In the genomic region with DNA sequence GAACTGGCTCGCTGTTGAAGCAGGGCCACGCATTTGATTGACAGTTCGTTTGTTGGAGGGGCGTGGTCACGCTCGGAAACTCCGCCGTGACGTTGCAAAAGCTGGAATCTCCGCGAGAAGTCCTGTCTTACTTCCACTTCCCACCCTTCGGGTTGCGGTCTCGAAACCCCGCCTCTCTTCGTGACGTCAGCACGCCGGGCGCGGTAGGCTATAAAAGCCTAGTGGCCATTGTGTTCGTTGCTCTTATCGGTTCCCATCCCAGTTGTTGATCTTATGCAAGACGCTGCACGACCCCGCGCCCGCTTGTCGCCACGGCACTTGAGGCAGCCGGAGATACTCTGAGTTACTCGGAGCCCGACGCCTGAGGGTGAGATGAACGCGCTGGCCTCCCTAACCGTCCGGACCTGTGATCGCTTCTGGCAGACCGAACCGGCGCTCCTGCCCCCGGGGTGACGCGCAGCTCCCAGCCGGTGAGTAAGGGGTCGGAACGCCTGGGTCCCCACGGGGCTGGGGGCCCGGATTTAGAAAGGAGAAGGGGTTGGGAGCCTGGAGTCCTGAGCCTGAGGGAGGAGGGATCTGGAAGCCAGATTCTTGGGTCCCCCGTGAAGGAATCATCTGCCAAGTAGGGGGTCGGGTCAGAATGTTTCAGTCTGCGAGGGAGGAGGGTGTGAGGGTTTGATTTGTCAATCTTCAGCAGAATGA, we compare ENCODE assay signal across 8 cellular contexts. TPM values are rescaled to one million over a fixed set of nuclear protein-coding genes. Genes with fewer than 3 reads are reported as not detected.
DNase-seq lines count a peak whose midpoint lies in the region; ATAC-seq, FAIRE-seq and TF ChIP-seq lines count a peak whose summit lies in the region.

Gene PPP1R15A, plus strand, starts transcription at position 240 of the 702 bp plus-strand sequence. CDS start 813 bp downstream, outside the sequence.

- peak within 1 kb of the TSS; percentile 100 for H3K27ac ChIP-seq in keratinocyte (ENCODE audit: control insufficient read depth, insufficient read depth, low read length)

- peak within 1 kb of the TSS; percentile 98 for H3K4me3 Mint-ChIP-seq in activated CD4-positive, alpha-beta T cell treated with anti-CD3 and anti-CD28 coated beads for 36 hours
- peak within 1 kb of the TSS; percentile 99 for H3K4me3 Mint-ChIP-seq in chondrocyte (ENCODE audit: unreplicated experiment)

- H3K36me3 Mint-ChIP-seq in activated CD4-positive, alpha-beta T cell treated with anti-CD3 and anti-CD28 coated beads for 36 hours (ENCODE audit: low read depth) = peaks cover 43% of the 10 kb centered on the region
- peaks cover 37% of the 10 kb centered on the region for H3K36me3 Mint-ChIP-seq in chondrocyte (ENCODE audit: low read depth)

- CTCF ChIA-PET in activated CD4-positive, alpha-beta T cell treated with anti-CD3 and anti-CD28 coated beads for 36 hours (lab: Charles Lee) = interaction anchor here (0.9 to 2.4 kb wide), 5 partner anchors 28 to 121 kb away, joined by 3 to 8 read pairs (median 4); partner anchors contain the start of genes NUCB1 and RUVBL2

- peaks cover 32% of the 10 kb centered on the region for H3K79me2 ChIP-seq in keratinocyte (ENCODE audit: control insufficient read depth, insufficient read depth, low read length)

- no peaks in the 10 kb centered on the region for H3K9me3 Mint-ChIP-seq in activated CD4-positive, alpha-beta T cell treated with anti-CD3 and anti-CD28 coated beads for 36 hours (ENCODE audit: low read depth)
- no peaks in the 10 kb centered on the region for H3K9me3 Mint-ChIP-seq in chondrocyte (ENCODE audit: low read depth)

- H3K27me3 ChIP-seq in keratinocyte (ENCODE audit: control insufficient read depth, extremely low read depth, insufficient read depth, low read length) = no peaks in the 10 kb centered on the region

- H3K9me3 ChIP-seq in keratinocyte (ENCODE audit: control insufficient read depth, low read depth, low read length) = no peaks in the 10 kb centered on the region

- intact Hi-C loops in activated CD4-positive, alpha-beta T cell treated with anti-CD3 and anti-CD28 coated beads for 36 hours (cut with DNase I, micrococcal nuclease) = loop anchor here (1.0 to 10.0 kb wide), 16 partner anchors 13 to 802 kb away; partner anchors contain the start of genes ALDH16A1 (in 1 of the 2), BAX (in 1 of the 2), BCAT2 (in 1 of the 2) and C19orf73 (in 1 of the 2)

- DNase-seq in 8988T (peak; percentile 71), NCI-H524 treated with DMSO at 0.1 percent for 48 hours (lab: John Stamatoyannopoulos, UW) (peak; percentile 76), chondrocyte (ENCODE audit: low spot score) (peak; percentile 97), keratinocyte (ENCODE audit: low read depth, low spot score) (peak; percentile 97)
- DNase-seq in activated CD4-positive, alpha-beta T cell treated with anti-CD3 and anti-CD28 coated beads for 36 hours = peak; percentile 99
- peak; percentile 96 to 100 (median 99) for DNase-seq in stimulated activated CD4-positive, alpha-beta T cell treated with anti-CD3 and anti-CD28 coated beads, Interleukin-12 subunit alpha, Interleukin-12 subunit beta, amount 100 ng/mL, for 48 hours (ENCODE audit: low read depth in 2 of 3, low spot score in 1 of 3)

- H3K9me1 ChIP-seq in keratinocyte (ENCODE audit: control insufficient read depth, extremely low read depth, insufficient read depth, low read length) = peaks cover 2% of the 10 kb centered on the region

- dilution Hi-C loops in keratinocyte (cut with MboI; ENCODE audit: extremely low pct_ligation_motif_present, low sequenced_read_pairs) = no loop called here

- peaks cover 15% of the 10 kb centered on the region for H4K20me1 ChIP-seq in keratinocyte (ENCODE audit: control insufficient read depth, extremely low read depth, insufficient read depth, low read length)

- H3K4me1 ChIP-seq in keratinocyte (ENCODE audit: control insufficient read depth, extremely low read depth, insufficient read depth, low read length) = peaks cover 19% of the 10 kb centered on the region

- peak within 1 kb of the TSS; percentile 91 for H3K4me2 ChIP-seq in keratinocyte (ENCODE audit: control insufficient read depth, extremely low read depth, insufficient read depth, low read depth, low read length)

- POLR2A ChIA-PET in activated CD4-positive, alpha-beta T cell treated with anti-CD3 and anti-CD28 coated beads for 36 hours (lab: Charles Lee) = interaction anchor here (0.6 to 1.3 kb wide), 9 partner anchors 10 to 121 kb away, joined by 3 to 6 read pairs (median 4); partner anchors contain the start of genes NUCB1 and RUVBL2

- FAIRE-seq in keratinocyte (lab: Jason Lieb, UNC) = peak; percentile 80

- H3K36me3 ChIP-seq in keratinocyte (ENCODE audit: control insufficient read depth in 2 of 2, extremely low read depth in 1 of 2, insufficient read depth in 2 of 2, low read length in 2 of 2) = peaks cover 22 to 30% of the 10 kb centered on the region in 2 experiments

- peaks cover 41% of the 10 kb centered on the region for H3K4me1 Mint-ChIP-seq in activated CD4-positive, alpha-beta T cell treated with anti-CD3 and anti-CD28 coated beads for 36 hours
- H3K4me1 Mint-ChIP-seq in chondrocyte (ENCODE audit: low read depth) = peaks cover 54% of the 10 kb centered on the region

- TF ChIP-seq CTCF in chondrocyte (IDR thresholded peaks at IDR 0.05) (no peak), keratinocyte (optimal IDR thresholded peaks at IDR 0.05 in 1 of 3, IDR thresholded peaks at IDR 0.05 in 1 of 3, conservative IDR thresholded peaks at IDR 0.05 in 1 of 3; ENCODE audit: extremely low read depth in 1 of 3, insufficient read depth in 2 of 3, low read length in 3 of 3) (no peak)

- ATAC-seq in GM18861 (IDR thresholded peaks at IDR 0.05; ENCODE audit: unreplicated experiment) (peak; percentile 51), HG03439 (IDR thresholded peaks at IDR 0.05; ENCODE audit: unreplicated experiment) (peak; percentile 54)
- ATAC-seq in activated CD4-positive, alpha-beta T cell treated with anti-CD3 and anti-CD28 coated beads for 36 hours = peak; percentile 50

- H3K9ac ChIP-seq in keratinocyte (ENCODE audit: control insufficient read depth, extremely low read depth, insufficient read depth, low read length) = peak within 1 kb of the TSS; percentile 100

- H3K27me3 Mint-ChIP-seq in activated CD4-positive, alpha-beta T cell treated with anti-CD3 and anti-CD28 coated beads for 36 hours = no peaks in the 10 kb centered on the region
- no peaks in the 10 kb centered on the region for H3K27me3 Mint-ChIP-seq in chondrocyte (ENCODE audit: low read depth)

- peak within 1 kb of the TSS; percentile 99 for H3K27ac Mint-ChIP-seq in activated CD4-positive, alpha-beta T cell treated with anti-CD3 and anti-CD28 coated beads for 36 hours
- peak within 1 kb of the TSS; percentile 100 for H3K27ac Mint-ChIP-seq in chondrocyte (ENCODE audit: unreplicated experiment)

- peak within 1 kb of the TSS; percentile 74 for H2AFZ ChIP-seq in keratinocyte (ENCODE audit: control insufficient read depth, low read length)

- peak within 1 kb of the TSS; percentile 99 to 100 (median 100) for H3K4me3 ChIP-seq in keratinocyte (ENCODE audit: control insufficient read depth in 2 of 3, extremely low read depth in 1 of 3, insufficient read depth in 2 of 3, low read depth in 1 of 3, low read length in 3 of 3)

RNA-seq across cellular contexts. Expression of gene PPP1R15A, which starts in this region (rescaled TPM):
- 10 to 100 TPM; 51.6 to 62.4 TPM for total RNA-seq in activated CD4-positive, alpha-beta T cell treated with anti-CD3 and anti-CD28 coated beads for 36 hours
- total RNA-seq in chondrocyte = 42.1 to 106 TPM (median 104 TPM) in 3 replicates
- polyA plus RNA-seq in keratinocyte = 23.6 to 36.6 TPM (median 32.5 TPM) in 3 replicates
- polyA plus RNA-seq in keratinocyte (2011; ENCODE audit: low read depth) = 275 TPM
- polyA plus RNA-seq in keratinocyte (2011; cell fraction: cytosol; rRNA removed) = 22.9 and 36.2 TPM in 2 replicates
- polyA plus RNA-seq in keratinocyte (2011; cell fraction: nucleus; rRNA removed) = 123 and 136 TPM in 2 replicates
- polyA plus RNA-seq in keratinocyte (2012; ENCODE audit: low replicate concordance) = 32.9 and 274 TPM in 2 replicates
- 9.5 to 14.6 TPM (median 9.9 TPM) in 3 replicates for polyA minus RNA-seq in keratinocyte
- 22.8 TPM for polyA minus RNA-seq in keratinocyte (2011; cell fraction: cytosol; rRNA and poly(A)+ RNA removed)
- 48.4 and 55.3 TPM in 2 replicates for polyA minus RNA-seq in keratinocyte (2011; cell fraction: nucleus; rRNA and poly(A)+ RNA removed)

Comparison
In these comparisons a context has a peak if more than half of its experiments do, and no peak if none do; other contexts are left out.
1. Peak in every context shown above with its lines: DNase-seq, ATAC-seq, H3K4me3 ChIP-seq and H3K27ac ChIP-seq.